Comparison of ENCODE assay signal across 8 cellular contexts in genomic region chr12:3199551-3200031, GRCh38.
DNase-seq lines count a peak whose midpoint lies in the region; ATAC-seq lines count a peak whose summit lies in the region.
"Had no signal": no experiment of that assay in that cellular context is flagged by ENCODE, and none has a peak within 500 bp of the region (broad histone marks: within the 10 kb centered on the region; RNA-seq: fewer than 3 reads in every experiment).

No MANE protein-coding gene starts in this region.

- no peaks in the 10 kb centered on the region for H3K36me3 ChIP-seq in HUES64 (ENCODE audit: insufficient read depth, low read length)
- no peaks in the 10 kb centered on the region for H3K36me3 ChIP-seq in iPS-18a (ENCODE audit: control insufficient read depth, low read depth, low read length)

- WGBS in HUES64: 2% methylated on average over 42 of the region's 45 CpGs

- H3K4me3 ChIP-seq in HUES64 (ENCODE audit: low read length) (peak overlapping the region; percentile 50), iPS-18a (ENCODE audit: low read length) (peak overlapping the region; percentile 69)

- H3K9ac ChIP-seq in HUES64 (ENCODE audit: low read depth, low read length) (no peak overlapping the region), iPS-18a (ENCODE audit: low read length) (no peak overlapping the region)

- peaks cover 46% of the 10 kb centered on the region for H3K4me1 ChIP-seq in HUES64 (ENCODE audit: insufficient read depth, low read length)
- peaks cover 26% of the 10 kb centered on the region for H3K4me1 ChIP-seq in iPS-18a (ENCODE audit: control insufficient read depth, low read depth, low read length)

- peak; percentile 10 for ATAC-seq in stimulated activated naive CD8-positive, alpha-beta T cell treated with anti-CD3 and anti-CD28 coated beads, Interleukin-15, Interleukin-2, amounts not matched to agents 100 U/mL and 50 U/mL, for 24 hours
- ATAC-seq in GM21576 (IDR thresholded peaks at IDR 0.05; ENCODE audit: unreplicated experiment) (no peak), HG03460 (IDR thresholded peaks at IDR 0.05; ENCODE audit: unreplicated experiment) (no peak)

- peaks cover 41% of the 10 kb centered on the region for H3K27me3 ChIP-seq in HUES64 (ENCODE audit: insufficient read depth, low read length)
- peaks cover 57% of the 10 kb centered on the region for H3K27me3 ChIP-seq in iPS-18a (ENCODE audit: control insufficient read depth, insufficient read depth, low read length)

- peak; percentile 51 for DNase-seq in amniotic epithelial cell (ENCODE audit: low read depth)
- no peak for DNase-seq in stimulated activated naive CD8-positive, alpha-beta T cell treated with anti-CD3 and anti-CD28 coated beads, Interleukin-15, Interleukin-2, amounts not matched to agents 100 U/mL and 50 U/mL, for 24 hours
- DNase-seq in OCI-M2 (lab: John Stamatoyannopoulos, UW; ENCODE audit: unreplicated experiment): no peak

- H3K9me3 ChIP-seq in HUES64 (ENCODE audit: insufficient read depth, low read depth, low read length): no peaks in the 10 kb centered on the region
- no peaks in the 10 kb centered on the region for H3K9me3 ChIP-seq in iPS-18a (ENCODE audit: control insufficient read depth, low read depth, low read length)

- H3K27ac ChIP-seq in HUES64 (ENCODE audit: low read depth, low read length) (no peak overlapping the region), iPS-18a (ENCODE audit: low read length) (no peak overlapping the region)
- H3K27ac ChIP-seq: HL-60 had no signal
